Comparison of ENCODE assay signal across 23 cellular contexts in the genomic region with DNA sequence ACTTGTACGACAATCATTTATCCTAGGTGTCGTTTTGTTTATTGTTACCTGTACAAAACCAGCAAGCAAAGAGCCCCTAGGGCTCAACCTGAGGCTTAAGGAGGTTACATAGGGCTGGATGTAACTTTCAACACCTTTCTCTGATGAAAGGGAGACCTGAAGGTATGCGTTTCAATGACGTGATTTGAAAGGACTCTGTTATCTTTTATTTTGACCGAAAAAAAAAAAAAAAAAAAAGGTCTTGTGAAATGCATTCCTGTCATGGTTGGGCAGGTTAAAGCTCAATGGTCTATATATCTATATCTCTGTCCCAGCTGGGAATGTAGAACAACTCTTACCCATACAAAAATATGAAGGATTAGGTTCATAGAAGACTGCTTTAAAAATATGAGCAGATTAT.
"Had no signal": no experiment of that assay in that cellular context is flagged by ENCODE, and none has a peak within 500 bp of the region (broad histone marks: within the 10 kb centered on the region; RNA-seq: fewer than 3 reads in every experiment).

No MANE protein-coding gene starts in this region.

- H3K4me3 ChIP-seq: adrenal gland, hepatocyte, transverse colon, vagina had no signal

- H3K36me3 Mint-ChIP-seq: activated naive CD8-positive, alpha-beta T cell; immature natural killer cell; memory B cell; stimulated activated effector memory CD8-positive, alpha-beta T cell treated with anti-CD3 and anti-CD28 coated beads, Interleukin-12 subunit alpha, Interleukin-12 subunit beta, amount 100 ng/mL, for 72 hours had no signal

- DNase-seq: activated B cell treated with CpG ODN at 0.5 μM for 24 hours; activated CD4-positive, alpha-beta T cell treated with anti-CD3 and anti-CD28 coated beads for 36 hours; activated CD4-positive, alpha-beta T cell treated with anti-CD3 and anti-CD28 coated beads, Interleukin-2, amount 50 U/mL, for 48 hours; activated CD8-positive, alpha-beta memory T cell treated with anti-CD3 and anti-CD28 coated beads, Interleukin-2, amount 50 U/mL, for 48 hours; activated naive CD4-positive, alpha-beta T cell; activated T-cell treated with anti-CD3 and anti-CD28 coated beads, Interleukin-2, amount 50 U/mL, for 4 hours; adrenal gland; erythroblast; foreskin melanocyte; immature natural killer cell; nucleus accumbens; right cardiac atrium; stimulated activated CD4-positive, alpha-beta T cell treated with anti-CD3 and anti-CD28 coated beads, Interleukin-1b, Interleukin-23, amount 100 ng/mL, for 48 hours; stimulated activated naive CD8-positive, alpha-beta T cell treated with anti-CD3 and anti-CD28 coated beads, Interleukin-15, amount 100 ng/mL, for 72 hours; T-helper 1 cell; transverse colon had no signal

- H3K27me3 ChIP-seq: adrenal gland, hepatocyte, transverse colon, vagina had no signal

- H3K36me3 ChIP-seq: adrenal gland, transverse colon, vagina had no signal

- H3K4me1 ChIP-seq: adrenal gland had no signal

- H3K27ac ChIP-seq: adrenal gland, hepatocyte, parathyroid adenoma, transverse colon, vagina had no signal

- H3K9me3 Mint-ChIP-seq: activated B cell treated with CpG ODN at 0.5 μM for 24 hours; activated T-cell treated with anti-CD3 and anti-CD28 coated beads, Interleukin-2, amount 50 U/mL, for 4 hours; activated T-helper 2 cell treated with anti-CD3 and anti-CD28 coated beads, Interferon-gamma antibody, Interleukin-2, Interleukin-4, amounts not matched to agents 10 μg/mL and 5 μg/mL and 100 μg/mL, durations not matched to agents 14 hours and 24 hours and 36 hours; immature natural killer cell; memory B cell; stimulated activated effector memory CD8-positive, alpha-beta T cell treated with anti-CD3 and anti-CD28 coated beads, Interleukin-12 subunit alpha, Interleukin-12 subunit beta, amount 100 ng/mL, for 72 hours; stimulated activated naive CD8-positive, alpha-beta T cell treated with anti-CD3 and anti-CD28 coated beads, Interleukin-15, amount 100 ng/mL, for 72 hours had no signal

- ATAC-seq: activated CD4-positive, alpha-beta T cell treated with anti-CD3 and anti-CD28 coated beads for 36 hours; activated T-cell treated with anti-CD3 and anti-CD28 coated beads, Interleukin-2, amount 50 U/mL, for 4 hours; right cardiac atrium; stimulated activated effector memory CD8-positive, alpha-beta T cell treated with anti-CD3 and anti-CD28 coated beads, Interleukin-12 subunit alpha, Interleukin-12 subunit beta, amount 100 ng/mL, for 72 hours; stimulated activated naive CD8-positive, alpha-beta T cell treated with anti-CD3 and anti-CD28 coated beads, Interleukin-15, amount 100 ng/mL, for 72 hours had no signal

- H3K4me3 Mint-ChIP-seq: activated B cell treated with CpG ODN at 0.5 μM for 24 hours; activated CD4-positive, alpha-beta T cell treated with anti-CD3 and anti-CD28 coated beads for 36 hours; activated naive CD8-positive, alpha-beta T cell; activated T-cell treated with anti-CD3 and anti-CD28 coated beads, Interleukin-2, amount 50 U/mL, for 4 hours; immature natural killer cell; memory B cell; stimulated activated effector memory CD8-positive, alpha-beta T cell treated with anti-CD3 and anti-CD28 coated beads, Interleukin-12 subunit alpha, Interleukin-12 subunit beta, amount 100 ng/mL, for 72 hours; stimulated activated naive CD8-positive, alpha-beta T cell treated with anti-CD3 and anti-CD28 coated beads, Interleukin-15, amount 100 ng/mL, for 72 hours had no signal

- H3K4me1 Mint-ChIP-seq: activated B cell treated with CpG ODN at 0.5 μM for 24 hours; activated CD4-positive, alpha-beta T cell treated with anti-CD3 and anti-CD28 coated beads for 36 hours; immature natural killer cell; memory B cell; stimulated activated effector memory CD8-positive, alpha-beta T cell treated with anti-CD3 and anti-CD28 coated beads, Interleukin-12 subunit alpha, Interleukin-12 subunit beta, amount 100 ng/mL, for 72 hours; stimulated activated naive CD8-positive, alpha-beta T cell treated with anti-CD3 and anti-CD28 coated beads, Interleukin-15, amount 100 ng/mL, for 72 hours had no signal

- H3K9me3 ChIP-seq: adrenal gland, transverse colon, vagina had no signal

- H3K27ac Mint-ChIP-seq: activated B cell treated with CpG ODN at 0.5 μM for 24 hours; activated CD4-positive, alpha-beta T cell treated with anti-CD3 and anti-CD28 coated beads for 36 hours; activated naive CD8-positive, alpha-beta T cell; activated T-helper 2 cell treated with anti-CD3 and anti-CD28 coated beads, Interferon-gamma antibody, Interleukin-2, Interleukin-4, amounts not matched to agents 10 μg/mL and 5 μg/mL and 100 μg/mL, durations not matched to agents 14 hours and 24 hours and 36 hours; immature natural killer cell; memory B cell; stimulated activated effector memory CD8-positive, alpha-beta T cell treated with anti-CD3 and anti-CD28 coated beads, Interleukin-12 subunit alpha, Interleukin-12 subunit beta, amount 100 ng/mL, for 72 hours; stimulated activated naive CD8-positive, alpha-beta T cell treated with anti-CD3 and anti-CD28 coated beads, Interleukin-15, amount 100 ng/mL, for 72 hours had no signal
